20 cellular contexts compared by ENCODE assay signal in genomic region chr13:35838356-35838755, GRCh38.
DNase-seq lines count a peak whose midpoint lies in the region; ATAC-seq and TF ChIP-seq lines count a peak whose summit lies in the region.
"Had no signal": no experiment of that assay in that cellular context is flagged by ENCODE, and none has a peak within 500 bp of the region (broad histone marks: within the 10 kb centered on the region; RNA-seq: fewer than 3 reads in every experiment).

No MANE protein-coding gene starts in this region.

- H3K36me3 Mint-ChIP-seq in chondrocyte (ENCODE audit: low read depth) (no peaks in the 10 kb centered on the region), CD14-positive monocyte (no peaks in the 10 kb centered on the region)
- no peaks in the 10 kb centered on the region for H3K36me3 Mint-ChIP-seq in activated T-cell treated with anti-CD3 and anti-CD28 coated beads, Interleukin-2, amount 50 U/mL, for 72 hours (ENCODE audit: insufficient read depth in 2 of 2)
- H3K36me3 Mint-ChIP-seq in CD4-positive, alpha-beta T cell (ENCODE audit: low read depth): no peaks in the 10 kb centered on the region
- H3K36me3 Mint-ChIP-seq: activated naive CD4-positive, alpha-beta T cell treated with anti-CD3 and anti-CD28 coated beads, Interleukin-2, amount 50 U/mL, for 24 hours had no signal

- peak overlapping the region; percentile 30 for H3K27ac ChIP-seq in mesodermal cell (ENCODE audit: low read depth, low read length, severe bottlenecking)
- no peak overlapping the region for H3K27ac ChIP-seq in CD4-positive, alpha-beta T cell (ENCODE audit: low read depth, low read length)
- H3K27ac ChIP-seq: hepatocyte, psoas muscle, stomach had no signal

- POLR2A ChIA-PET in CD4-positive, alpha-beta T cell (lab: Charles Lee): no interaction called here

- WGBS in mesodermal cell (ENCODE audit: insufficient coverage in 2 of 2), 2 experiments: 50 to 86% methylated on average over 1 of the region's 1 CpG

- no peaks in the 10 kb centered on the region for H3K9me3 ChIP-seq in mesodermal cell (ENCODE audit: control insufficient read depth, low read length)
- H3K9me3 ChIP-seq in CD4-positive, alpha-beta T cell (ENCODE audit: control insufficient read depth, low read length): no peaks in the 10 kb centered on the region
- H3K9me3 ChIP-seq: psoas muscle, stomach had no signal

- peaks cover 50% of the 10 kb centered on the region for H3K4me1 Mint-ChIP-seq in chondrocyte (ENCODE audit: low read depth)
- no peaks in the 10 kb centered on the region for H3K4me1 Mint-ChIP-seq in activated T-cell treated with anti-CD3 and anti-CD28 coated beads, Interleukin-2, amount 50 U/mL, for 72 hours (ENCODE audit: low read depth)
- no peaks in the 10 kb centered on the region for H3K4me1 Mint-ChIP-seq in CD14-positive monocyte
- no peaks in the 10 kb centered on the region for H3K4me1 Mint-ChIP-seq in CD4-positive, alpha-beta T cell (ENCODE audit: low read depth)
- H3K4me1 Mint-ChIP-seq: activated naive CD4-positive, alpha-beta T cell treated with anti-CD3 and anti-CD28 coated beads, Interleukin-2, amount 50 U/mL, for 24 hours had no signal

- H3K4me1 ChIP-seq in mesodermal cell (ENCODE audit: control insufficient read depth, insufficient read depth, low read length, poor library complexity, severe bottlenecking): peaks cover 32% of the 10 kb centered on the region
- H3K4me1 ChIP-seq: psoas muscle had no signal

- intact Hi-C loops in CD14-positive monocyte (cut with micrococcal nuclease): no loop called here
- intact Hi-C loops in CD4-positive, alpha-beta T cell (cut with DNase I, micrococcal nuclease): no loop called here

- H3K27me3 Mint-ChIP-seq in chondrocyte (ENCODE audit: low read depth) (no peaks in the 10 kb centered on the region), CD14-positive monocyte (ENCODE audit: low read depth in 3 of 3) (peaks cover 0 to 2% (median 0%) of the 10 kb centered on the region in 3 donors)
- no peaks in the 10 kb centered on the region for H3K27me3 Mint-ChIP-seq in activated T-cell treated with anti-CD3 and anti-CD28 coated beads, Interleukin-2, amount 50 U/mL, for 72 hours (ENCODE audit: low read depth)
- H3K27me3 Mint-ChIP-seq in CD4-positive, alpha-beta T cell: no peaks in the 10 kb centered on the region

- ATAC-seq in HG03342 (IDR thresholded peaks at IDR 0.05; ENCODE audit: unreplicated experiment): no peak
- no peak for ATAC-seq in activated T-cell treated with anti-CD3 and anti-CD28 coated beads, Interleukin-2, amount 50 U/mL, for 72 hours (replicated peaks in 1 of 2)
- ATAC-seq in CD4-positive, alpha-beta T cell (ENCODE audit: poor library complexity): no peak
- ATAC-seq: psoas muscle had no signal

- H3K27me3 ChIP-seq in CD4-positive, alpha-beta T cell (ENCODE audit: control insufficient read depth, insufficient read depth, low read length): no peaks in the 10 kb centered on the region
- H3K27me3 ChIP-seq: hepatocyte, stomach had no signal

- TF ChIP-seq CTCF in AG10803 (conservative IDR thresholded peaks at IDR 0.05; ENCODE audit: low read length): no peak
- no peak for TF ChIP-seq CTCF in chondrocyte (IDR thresholded peaks at IDR 0.05)
- TF ChIP-seq CTCF in CD14-positive monocyte (IDR thresholded peaks at IDR 0.05): no peak
- TF ChIP-seq CTCF in CD4-positive, alpha-beta T cell (IDR thresholded peaks at IDR 0.05): no peak

- CTCF ChIA-PET in CD4-positive, alpha-beta T cell (lab: Charles Lee): no interaction called here

- H3K27ac Mint-ChIP-seq in chondrocyte (ENCODE audit: unreplicated experiment) (peak overlapping the region; percentile 75), CD14-positive monocyte (no peak overlapping the region)
- H3K27ac Mint-ChIP-seq in activated T-cell treated with anti-CD3 and anti-CD28 coated beads, Interleukin-2, amount 50 U/mL, for 72 hours: no peak overlapping the region
- no peak overlapping the region for H3K27ac Mint-ChIP-seq in CD4-positive, alpha-beta T cell
- H3K27ac Mint-ChIP-seq: activated naive CD4-positive, alpha-beta T cell treated with anti-CD3 and anti-CD28 coated beads, Interleukin-2, amount 50 U/mL, for 24 hours had no signal

- H3K9me3 Mint-ChIP-seq in chondrocyte (ENCODE audit: low read depth) (no peaks in the 10 kb centered on the region), CD14-positive monocyte (peaks cover 2 to 8% (median 3%) of the 10 kb centered on the region in 7 donors)
- peaks cover 0 to 2% of the 10 kb centered on the region in 2 donors for H3K9me3 Mint-ChIP-seq in activated T-cell treated with anti-CD3 and anti-CD28 coated beads, Interleukin-2, amount 50 U/mL, for 72 hours
- no peaks in the 10 kb centered on the region for H3K9me3 Mint-ChIP-seq in CD4-positive, alpha-beta T cell

- peaks cover 6% of the 10 kb centered on the region for H3K36me3 ChIP-seq in mesodermal cell (ENCODE audit: control insufficient read depth, insufficient read depth, low read length)
- H3K36me3 ChIP-seq: stomach had no signal

- H3K4me3 ChIP-seq in AG10803 (ENCODE audit: low read length) (no peak overlapping the region), mesodermal cell (ENCODE audit: extremely low read depth, insufficient read depth, low read length, poor library complexity, severe bottlenecking) (no peak overlapping the region)
- H3K4me3 ChIP-seq: hepatocyte, psoas muscle, stomach had no signal

- H3K4me3 Mint-ChIP-seq in chondrocyte (ENCODE audit: unreplicated experiment) (no peak overlapping the region), CD14-positive monocyte (no peak overlapping the region)
- no peak overlapping the region for H3K4me3 Mint-ChIP-seq in activated T-cell treated with anti-CD3 and anti-CD28 coated beads, Interleukin-2, amount 50 U/mL, for 72 hours
- H3K4me3 Mint-ChIP-seq in CD4-positive, alpha-beta T cell: no peak overlapping the region
- H3K4me3 Mint-ChIP-seq: activated naive CD4-positive, alpha-beta T cell treated with anti-CD3 and anti-CD28 coated beads, Interleukin-2, amount 50 U/mL, for 24 hours had no signal

- DNase-seq in AG10803 (ENCODE audit: low read depth) (peak; percentile 93), M059J (ENCODE audit: low read depth) (peak; percentile 89), chondrocyte (ENCODE audit: low spot score) (no peak), CD14-positive monocyte (ENCODE audit: low spot score) (no peak)
- no peak for DNase-seq in activated T-cell treated with anti-CD3 and anti-CD28 coated beads, Interleukin-2, amount 50 U/mL, for 72 hours
- no peak for DNase-seq in CD4-positive, alpha-beta T cell
- DNase-seq: activated CD8-positive, alpha-beta memory T cell treated with anti-CD3 and anti-CD28 coated beads for 24 hours; COR-L47; effector CD4-positive, alpha-beta T cell; NCI-H1092; NCI-H345; OCI-M1; psoas muscle; stimulated activated CD4-positive, alpha-beta T cell treated with anti-CD3 and anti-CD28 coated beads, Interleukin-4, amount 100 ng/mL, for 4 hours; stomach; T1000 had no signal

Comparison
In these comparisons a context has a peak if more than half of its experiments do, and no peak if none do; other contexts are left out.
1. DNase-seq: peak in AG10803 (single experiment) and M059J (single experiment); none in chondrocyte (single experiment), activated T-cell treated with anti-CD3 and anti-CD28 coated beads, Interleukin-2, amount 50 U/mL, for 72 hours (0 of 2), CD14-positive monocyte (single experiment) and CD4-positive, alpha-beta T cell (0 of 10).